In genomic region chr5:73853091-73853490, GRCh38 we compare ENCODE assay signal across 13 cellular contexts.
DNase-seq lines count a peak whose midpoint lies in the region; ATAC-seq, FAIRE-seq and TF ChIP-seq lines count a peak whose summit lies in the region.
"Had no signal": no experiment of that assay in that cellular context is flagged by ENCODE, and none has a peak within 500 bp of the region (broad histone marks: within the 10 kb centered on the region; RNA-seq: fewer than 3 reads in every experiment).

No MANE protein-coding gene starts in this region.

- no peaks in the 10 kb centered on the region for H3K9me3 ChIP-seq in A549

- FAIRE-seq in A549 (lab: Jason Lieb, UNC) (no peak), GM12892 (lab: Jason Lieb, UNC) (no peak)

- peak overlapping the region; percentile 42 for H3K4me2 ChIP-seq in A549

- TF ChIP-seq CTCF in A549 (IDR thresholded peaks at IDR 0.05) = no peak

- H3K9me3 Mint-ChIP-seq in activated T-cell treated with anti-CD3 and anti-CD28 coated beads, Interleukin-2, amount 50 U/mL, for 72 hours = no peaks in the 10 kb centered on the region
- H3K9me3 Mint-ChIP-seq: activated T-helper 2 cell treated with anti-CD3 and anti-CD28 coated beads, Interferon-gamma antibody, Interleukin-2, Interleukin-4, amounts not matched to agents 10 μg/mL and 5 μg/mL and 100 μg/mL, durations not matched to agents 14 hours and 24 hours and 36 hours had no signal

- DNase-seq in A549 (ENCODE audit: low read depth in 1 of 2, low spot score in 1 of 2) = peak; percentile 13 to 30
- DNase-seq in NOMO-1 treated with DMSO at 0.1 percent for 48 hours (lab: John Stamatoyannopoulos, UW; ENCODE audit: unreplicated experiment) = peak; percentile 39
- DNase-seq in activated T-cell treated with anti-CD3 and anti-CD28 coated beads, Interleukin-2, amount 50 U/mL, for 72 hours = no peak
- no peak for DNase-seq in GM12892 (ENCODE audit: insufficient read length)
- DNase-seq in activated CD4-positive, alpha-beta T cell treated with anti-CD3 and anti-CD28 coated beads, Interleukin-2, amount 50 U/mL, for 1 hour = no peak
- DNase-seq: OCI-M1; stimulated activated naive CD4-positive, alpha-beta T cell treated with Interleukin-2 at 50 U/mL for 16 hours; WERI-Rb-1 had no signal

- peaks cover 17% of the 10 kb centered on the region for H3K4me1 ChIP-seq in A549

- peaks cover 22% of the 10 kb centered on the region for H3K27me3 Mint-ChIP-seq in activated T-cell treated with anti-CD3 and anti-CD28 coated beads, Interleukin-2, amount 50 U/mL, for 72 hours (ENCODE audit: low read depth)

- H3K27ac ChIP-seq in A549 = peak overlapping the region in 1 of 2 experiments; percentile 45; a peak in 3 of 6 replicates
- H3K27ac ChIP-seq: WERI-Rb-1 had no signal

- no peaks in the 10 kb centered on the region for H3K36me3 Mint-ChIP-seq in activated T-cell treated with anti-CD3 and anti-CD28 coated beads, Interleukin-2, amount 50 U/mL, for 72 hours (ENCODE audit: insufficient read depth in 2 of 2)

- TF ChIP-seq RAD21 in A549 (conservative IDR thresholded peaks at IDR 0.05 in 1 of 2, IDR thresholded peaks at IDR 0.05 in 1 of 2) = no peak

- no peak overlapping the region for H3K27ac Mint-ChIP-seq in activated T-cell treated with anti-CD3 and anti-CD28 coated beads, Interleukin-2, amount 50 U/mL, for 72 hours
- H3K27ac Mint-ChIP-seq: activated T-helper 2 cell treated with anti-CD3 and anti-CD28 coated beads, Interferon-gamma antibody, Interleukin-2, Interleukin-4, amounts not matched to agents 10 μg/mL and 5 μg/mL and 100 μg/mL, durations not matched to agents 14 hours and 24 hours and 36 hours had no signal

- POLR2A ChIA-PET in A549 (lab: Yijun Ruan, JAX) = interaction anchor here (1.5 kb wide), 1 partner anchor 26 kb away, joined by 3 read pairs; no protein-coding TSS in a partner anchor

- no peak overlapping the region for H3K4me3 ChIP-seq in A549
- H3K4me3 ChIP-seq: BLaER1 treated with 17β-estradiol and CSF1 and Interleukin-3, amounts not matched to agents 10 nM and 100 nM had no signal

- CTCF ChIA-PET in A549 (lab: Yijun Ruan, JAX) = interaction anchor here (1.3 kb wide), 1 partner anchor 49 kb away, joined by 6 read pairs; no protein-coding TSS in a partner anchor

- no peak for TF ChIP-seq EP300 in A549 (IDR thresholded peaks at IDR 0.05)

- no peaks in the 10 kb centered on the region for H3K4me1 Mint-ChIP-seq in activated T-cell treated with anti-CD3 and anti-CD28 coated beads, Interleukin-2, amount 50 U/mL, for 72 hours (ENCODE audit: low read depth)

- TF ChIP-seq POLR2A in A549 (IDR thresholded peaks at IDR 0.05; ENCODE audit: low read length) (no peak), GM12892 (IDR thresholded peaks at IDR 0.05; ENCODE audit: low read depth, low read length) (no peak), GM18505 (IDR thresholded peaks at IDR 0.05; ENCODE audit: borderline replicate concordance, extremely low read depth, insufficient read depth, insufficient read length) (no peak)

- ATAC-seq in A549 (peak; percentile 39 to 62; a peak in 4 of 6 replicates), GM18520 (IDR thresholded peaks at IDR 0.05; ENCODE audit: unreplicated experiment) (peak; percentile 48), esophagus mucosa (peak; percentile 73), GM18505 (IDR thresholded peaks at IDR 0.05; ENCODE audit: unreplicated experiment) (no peak)
- ATAC-seq in activated T-cell treated with anti-CD3 and anti-CD28 coated beads, Interleukin-2, amount 50 U/mL, for 72 hours (replicated peaks in 1 of 2) = no peak

- H3K4me3 Mint-ChIP-seq in activated T-cell treated with anti-CD3 and anti-CD28 coated beads, Interleukin-2, amount 50 U/mL, for 72 hours = no peak overlapping the region

- WGBS in A549 (ENCODE audit: missing lambda C conversion rate) = 48% methylated on average over 4 of the region's 4 CpGs

TF ChIP-seq in A549, 52 proteins besides CTCF, POLR2A, EP300 and RAD21:
- TF ChIP-seq FOSB (CRISPR knock-in tag; IDR thresholded peaks at IDR 0.05) (no peak), CHD2 (IDR thresholded peaks at IDR 0.05; ENCODE audit: low read length, partially characterized antibody) (no peak), REST (IDR thresholded peaks at IDR 0.05) (no peak), CBX8 (IDR thresholded peaks at IDR 0.05) (no peak), RNF2 (IDR thresholded peaks at IDR 0.05; ENCODE audit: borderline replicate concordance, low read depth) (no peak), FOSL2 (IDR thresholded peaks at IDR 0.05) (no peak), FOSL2 (CRISPR knock-in tag; IDR thresholded peaks at IDR 0.05) (peak; percentile 54; the same call in 1 of the 2 replicates), CBX2 (IDR thresholded peaks at IDR 0.05; ENCODE audit: borderline replicate concordance, low read depth) (no peak), JUNB (IDR thresholded peaks at IDR 0.05) (peak; percentile 20; the same call in 1 of the 2 replicates)

Comparison
In these comparisons a context has a peak if more than half of its experiments do, and no peak if none do; other contexts are left out.
1. ATAC-seq: peak in A549 (2 of 2), GM18520 (single experiment) and esophagus mucosa (single experiment); none in activated T-cell treated with anti-CD3 and anti-CD28 coated beads, Interleukin-2, amount 50 U/mL, for 72 hours (0 of 2) and GM18505 (single experiment).
2. DNase-seq: peak in A549 (2 of 2) and NOMO-1 treated with DMSO at 0.1 percent for 48 hours (single experiment); none in activated T-cell treated with anti-CD3 and anti-CD28 coated beads, Interleukin-2, amount 50 U/mL, for 72 hours (0 of 2), GM12892 (single experiment) and activated CD4-positive, alpha-beta T cell treated with anti-CD3 and anti-CD28 coated beads, Interleukin-2, amount 50 U/mL, for 1 hour (single experiment).